In the genomic region with DNA sequence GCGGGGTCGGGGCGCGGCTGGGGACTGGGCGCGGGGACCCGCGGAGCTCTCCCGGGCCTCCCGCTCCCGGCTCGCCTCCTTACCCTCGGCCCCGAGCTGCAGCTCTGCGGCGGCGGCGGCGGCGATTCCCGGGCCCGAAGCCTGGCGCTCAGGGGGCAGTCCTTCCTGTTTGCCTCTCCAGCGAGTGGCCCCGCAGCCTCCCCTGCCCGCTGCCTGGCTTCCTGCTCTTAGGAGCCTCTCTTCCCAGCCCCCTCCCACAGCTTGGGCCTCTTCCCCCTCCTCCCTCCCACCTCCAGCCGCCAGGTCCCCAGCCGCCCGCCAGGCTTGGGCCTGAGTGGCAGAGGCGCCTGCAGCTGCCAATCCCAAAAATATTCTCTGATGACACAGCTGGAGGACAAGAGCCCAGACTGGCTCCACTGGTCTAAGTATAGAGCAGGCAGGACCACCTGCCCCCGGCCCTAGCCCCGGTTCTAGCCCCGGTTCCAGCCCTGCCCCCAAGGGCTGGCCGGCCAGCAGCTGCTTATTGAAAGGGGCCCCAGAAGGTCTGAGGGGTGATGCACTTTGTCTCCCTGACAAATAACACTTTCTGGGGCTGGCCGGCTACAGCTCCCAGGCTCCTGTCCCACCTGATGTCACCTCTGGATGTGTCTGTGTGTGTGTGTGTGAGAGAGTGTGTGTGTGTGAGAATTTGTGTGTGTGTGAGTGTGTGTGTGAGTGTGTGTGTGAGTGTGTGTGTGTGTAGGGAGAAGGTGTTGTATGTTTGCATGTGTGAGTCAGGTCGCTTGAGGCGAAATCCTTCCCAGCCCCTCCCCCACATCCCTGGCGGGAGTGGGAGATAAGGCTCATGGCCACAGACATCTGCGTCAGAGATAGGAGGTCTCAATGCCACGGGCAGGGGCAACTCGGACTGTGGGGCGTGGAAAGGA, we compare ENCODE assay signal across 1 cellular context.
TF ChIP-seq lines count a peak whose summit lies in the region.

A gene (minus strand): TSS at position 229 of the 926 bp plus-strand sequence. CDS start 307 bp downstream, outside the sequence.

TF ChIP-seq in K562, 482 proteins besides CTCF, POLR2A, EP300 and RAD21 (continued from another document and continues in another):
- TF ChIP-seq, protein P1, sequence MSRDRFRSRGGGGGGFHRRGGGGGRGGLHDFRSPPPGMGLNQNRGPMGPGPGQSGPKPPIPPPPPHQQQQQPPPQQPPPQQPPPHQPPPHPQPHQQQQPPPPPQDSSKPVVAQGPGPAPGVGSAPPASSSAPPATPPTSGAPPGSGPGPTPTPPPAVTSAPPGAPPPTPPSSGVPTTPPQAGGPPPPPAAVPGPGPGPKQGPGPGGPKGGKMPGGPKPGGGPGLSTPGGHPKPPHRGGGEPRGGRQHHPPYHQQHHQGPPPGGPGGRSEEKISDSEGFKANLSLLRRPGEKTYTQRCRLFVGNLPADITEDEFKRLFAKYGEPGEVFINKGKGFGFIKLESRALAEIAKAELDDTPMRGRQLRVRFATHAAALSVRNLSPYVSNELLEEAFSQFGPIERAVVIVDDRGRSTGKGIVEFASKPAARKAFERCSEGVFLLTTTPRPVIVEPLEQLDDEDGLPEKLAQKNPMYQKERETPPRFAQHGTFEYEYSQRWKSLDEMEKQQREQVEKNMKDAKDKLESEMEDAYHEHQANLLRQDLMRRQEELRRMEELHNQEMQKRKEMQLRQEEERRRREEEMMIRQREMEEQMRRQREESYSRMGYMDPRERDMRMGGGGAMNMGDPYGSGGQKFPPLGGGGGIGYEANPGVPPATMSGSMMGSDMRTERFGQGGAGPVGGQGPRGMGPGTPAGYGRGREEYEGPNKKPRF (IDR thresholded peaks at IDR 0.05; ENCODE audit: low read depth, low read length) = no peak
- TF ChIP-seq, protein P2, sequence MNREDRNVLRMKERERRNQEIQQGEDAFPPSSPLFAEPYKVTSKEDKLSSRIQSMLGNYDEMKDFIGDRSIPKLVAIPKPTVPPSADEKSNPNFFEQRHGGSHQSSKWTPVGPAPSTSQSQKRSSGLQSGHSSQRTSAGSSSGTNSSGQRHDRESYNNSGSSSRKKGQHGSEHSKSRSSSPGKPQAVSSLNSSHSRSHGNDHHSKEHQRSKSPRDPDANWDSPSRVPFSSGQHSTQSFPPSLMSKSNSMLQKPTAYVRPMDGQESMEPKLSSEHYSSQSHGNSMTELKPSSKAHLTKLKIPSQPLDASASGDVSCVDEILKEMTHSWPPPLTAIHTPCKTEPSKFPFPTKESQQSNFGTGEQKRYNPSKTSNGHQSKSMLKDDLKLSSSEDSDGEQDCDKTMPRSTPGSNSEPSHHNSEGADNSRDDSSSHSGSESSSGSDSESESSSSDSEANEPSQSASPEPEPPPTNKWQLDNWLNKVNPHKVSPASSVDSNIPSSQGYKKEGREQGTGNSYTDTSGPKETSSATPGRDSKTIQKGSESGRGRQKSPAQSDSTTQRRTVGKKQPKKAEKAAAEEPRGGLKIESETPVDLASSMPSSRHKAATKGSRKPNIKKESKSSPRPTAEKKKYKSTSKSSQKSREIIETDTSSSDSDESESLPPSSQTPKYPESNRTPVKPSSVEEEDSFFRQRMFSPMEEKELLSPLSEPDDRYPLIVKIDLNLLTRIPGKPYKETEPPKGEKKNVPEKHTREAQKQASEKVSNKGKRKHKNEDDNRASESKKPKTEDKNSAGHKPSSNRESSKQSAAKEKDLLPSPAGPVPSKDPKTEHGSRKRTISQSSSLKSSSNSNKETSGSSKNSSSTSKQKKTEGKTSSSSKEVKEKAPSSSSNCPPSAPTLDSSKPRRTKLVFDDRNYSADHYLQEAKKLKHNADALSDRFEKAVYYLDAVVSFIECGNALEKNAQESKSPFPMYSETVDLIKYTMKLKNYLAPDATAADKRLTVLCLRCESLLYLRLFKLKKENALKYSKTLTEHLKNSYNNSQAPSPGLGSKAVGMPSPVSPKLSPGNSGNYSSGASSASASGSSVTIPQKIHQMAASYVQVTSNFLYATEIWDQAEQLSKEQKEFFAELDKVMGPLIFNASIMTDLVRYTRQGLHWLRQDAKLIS (CRISPR knock-in tag; IDR thresholded peaks at IDR 0.05) = 0 out of 2 replicates have a peak, but pooled peaks have one; percentile 25
- TF ChIP-seq PTRF (tag; IDR thresholded peaks at IDR 0.05) = no peak
- TF ChIP-seq, protein P3, sequence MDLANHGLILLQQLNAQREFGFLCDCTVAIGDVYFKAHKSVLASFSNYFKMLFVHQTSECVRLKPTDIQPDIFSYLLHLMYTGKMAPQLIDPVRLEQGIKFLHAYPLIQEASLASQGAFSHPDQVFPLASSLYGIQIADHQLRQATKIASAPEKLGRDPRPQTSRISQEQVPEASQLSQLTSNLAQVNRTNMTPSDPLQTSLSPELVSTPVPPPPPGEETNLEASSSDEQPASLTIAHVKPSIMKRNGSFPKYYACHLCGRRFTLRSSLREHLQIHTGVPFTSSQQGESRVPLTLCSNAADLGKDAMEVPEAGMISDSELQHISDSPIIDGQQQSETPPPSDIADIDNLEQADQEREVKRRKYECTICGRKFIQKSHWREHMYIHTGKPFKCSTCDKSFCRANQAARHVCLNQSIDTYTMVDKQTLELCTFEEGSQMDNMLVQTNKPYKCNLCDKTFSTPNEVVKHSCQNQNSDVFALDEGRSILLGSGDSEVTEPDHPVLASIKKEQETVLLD (IDR thresholded peaks at IDR 0.05) = peak; percentile 88
- TF ChIP-seq, protein P4, sequence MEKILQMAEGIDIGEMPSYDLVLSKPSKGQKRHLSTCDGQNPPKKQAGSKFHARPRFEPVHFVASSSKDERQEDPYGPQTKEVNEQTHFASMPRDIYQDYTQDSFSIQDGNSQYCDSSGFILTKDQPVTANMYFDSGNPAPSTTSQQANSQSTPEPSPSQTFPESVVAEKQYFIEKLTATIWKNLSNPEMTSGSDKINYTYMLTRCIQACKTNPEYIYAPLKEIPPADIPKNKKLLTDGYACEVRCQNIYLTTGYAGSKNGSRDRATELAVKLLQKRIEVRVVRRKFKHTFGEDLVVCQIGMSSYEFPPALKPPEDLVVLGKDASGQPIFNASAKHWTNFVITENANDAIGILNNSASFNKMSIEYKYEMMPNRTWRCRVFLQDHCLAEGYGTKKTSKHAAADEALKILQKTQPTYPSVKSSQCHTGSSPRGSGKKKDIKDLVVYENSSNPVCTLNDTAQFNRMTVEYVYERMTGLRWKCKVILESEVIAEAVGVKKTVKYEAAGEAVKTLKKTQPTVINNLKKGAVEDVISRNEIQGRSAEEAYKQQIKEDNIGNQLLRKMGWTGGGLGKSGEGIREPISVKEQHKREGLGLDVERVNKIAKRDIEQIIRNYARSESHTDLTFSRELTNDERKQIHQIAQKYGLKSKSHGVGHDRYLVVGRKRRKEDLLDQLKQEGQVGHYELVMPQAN (IDR thresholded peaks at IDR 0.05; ENCODE audit: borderline replicate concordance) = 0 out of 2 replicates have a peak, but pooled peaks have one; percentile 15
- TF ChIP-seq, protein P5, sequence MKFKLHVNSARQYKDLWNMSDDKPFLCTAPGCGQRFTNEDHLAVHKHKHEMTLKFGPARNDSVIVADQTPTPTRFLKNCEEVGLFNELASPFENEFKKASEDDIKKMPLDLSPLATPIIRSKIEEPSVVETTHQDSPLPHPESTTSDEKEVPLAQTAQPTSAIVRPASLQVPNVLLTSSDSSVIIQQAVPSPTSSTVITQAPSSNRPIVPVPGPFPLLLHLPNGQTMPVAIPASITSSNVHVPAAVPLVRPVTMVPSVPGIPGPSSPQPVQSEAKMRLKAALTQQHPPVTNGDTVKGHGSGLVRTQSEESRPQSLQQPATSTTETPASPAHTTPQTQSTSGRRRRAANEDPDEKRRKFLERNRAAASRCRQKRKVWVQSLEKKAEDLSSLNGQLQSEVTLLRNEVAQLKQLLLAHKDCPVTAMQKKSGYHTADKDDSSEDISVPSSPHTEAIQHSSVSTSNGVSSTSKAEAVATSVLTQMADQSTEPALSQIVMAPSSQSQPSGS (CRISPR knock-in tag; IDR thresholded peaks at IDR 0.05) = no peak
- no peak for TF ChIP-seq E2F3 (CRISPR knock-in tag; IDR thresholded peaks at IDR 0.05)
- no peak for TF ChIP-seq PPARD (CRISPR knock-in tag; IDR thresholded peaks at IDR 0.05)
- no peak for TF ChIP-seq SREBF1 (IDR thresholded peaks at IDR 0.05; ENCODE audit: borderline replicate concordance, low read depth, low read length)
- no peak for TF ChIP-seq ZNF274 (IDR thresholded peaks at IDR 0.05; ENCODE audit: borderline replicate concordance, low read depth, low read length)
- TF ChIP-seq ATF7 (IDR thresholded peaks at IDR 0.05) = peak; percentile 55
- TF ChIP-seq, protein P6, sequence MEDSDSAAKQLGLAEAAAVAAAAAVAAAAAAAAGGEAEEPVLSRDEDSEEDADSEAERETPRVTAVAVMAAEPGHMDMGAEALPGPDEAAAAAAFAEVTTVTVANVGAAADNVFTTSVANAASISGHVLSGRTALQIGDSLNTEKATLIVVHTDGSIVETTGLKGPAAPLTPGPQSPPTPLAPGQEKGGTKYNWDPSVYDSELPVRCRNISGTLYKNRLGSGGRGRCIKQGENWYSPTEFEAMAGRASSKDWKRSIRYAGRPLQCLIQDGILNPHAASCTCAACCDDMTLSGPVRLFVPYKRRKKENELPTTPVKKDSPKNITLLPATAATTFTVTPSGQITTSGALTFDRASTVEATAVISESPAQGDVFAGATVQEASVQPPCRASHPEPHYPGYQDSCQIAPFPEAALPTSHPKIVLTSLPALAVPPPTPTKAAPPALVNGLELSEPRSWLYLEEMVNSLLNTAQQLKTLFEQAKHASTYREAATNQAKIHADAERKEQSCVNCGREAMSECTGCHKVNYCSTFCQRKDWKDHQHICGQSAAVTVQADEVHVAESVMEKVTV (CRISPR knock-in tag; IDR thresholded peaks at IDR 0.05) = no peak
- no peak for TF ChIP-seq ZBTB17 (CRISPR knock-in tag; IDR thresholded peaks at IDR 0.05)
- TF ChIP-seq BRD4 (IDR thresholded peaks at IDR 0.05) = no peak
- TF ChIP-seq, protein P7, sequence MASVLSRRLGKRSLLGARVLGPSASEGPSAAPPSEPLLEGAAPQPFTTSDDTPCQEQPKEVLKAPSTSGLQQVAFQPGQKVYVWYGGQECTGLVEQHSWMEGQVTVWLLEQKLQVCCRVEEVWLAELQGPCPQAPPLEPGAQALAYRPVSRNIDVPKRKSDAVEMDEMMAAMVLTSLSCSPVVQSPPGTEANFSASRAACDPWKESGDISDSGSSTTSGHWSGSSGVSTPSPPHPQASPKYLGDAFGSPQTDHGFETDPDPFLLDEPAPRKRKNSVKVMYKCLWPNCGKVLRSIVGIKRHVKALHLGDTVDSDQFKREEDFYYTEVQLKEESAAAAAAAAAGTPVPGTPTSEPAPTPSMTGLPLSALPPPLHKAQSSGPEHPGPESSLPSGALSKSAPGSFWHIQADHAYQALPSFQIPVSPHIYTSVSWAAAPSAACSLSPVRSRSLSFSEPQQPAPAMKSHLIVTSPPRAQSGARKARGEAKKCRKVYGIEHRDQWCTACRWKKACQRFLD (CRISPR knock-in tag; IDR thresholded peaks at IDR 0.05) = no peak
- TF ChIP-seq NFRKB (IDR thresholded peaks at IDR 0.05; ENCODE audit: low read depth) = peak; percentile 88; the same call in 1 of the 2 replicates
- TF ChIP-seq TAF9B (IDR thresholded peaks at IDR 0.05; ENCODE audit: partially characterized antibody) = peak; percentile 59
- TF ChIP-seq NBN (IDR thresholded peaks at IDR 0.05; ENCODE audit: low read depth) = peak; percentile 86; the same call in 1 of the 2 replicates
- no peak for TF ChIP-seq MXI1 (IDR thresholded peaks at IDR 0.05; ENCODE audit: low read depth, low read length)
- TF ChIP-seq, protein P8, sequence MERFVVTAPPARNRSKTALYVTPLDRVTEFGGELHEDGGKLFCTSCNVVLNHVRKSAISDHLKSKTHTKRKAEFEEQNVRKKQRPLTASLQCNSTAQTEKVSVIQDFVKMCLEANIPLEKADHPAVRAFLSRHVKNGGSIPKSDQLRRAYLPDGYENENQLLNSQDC (CRISPR knock-in tag; IDR thresholded peaks at IDR 0.05) = no peak
- TF ChIP-seq POLR3A (IDR thresholded peaks at IDR 0.05; ENCODE audit: borderline replicate concordance, extremely low read depth, insufficient read depth, insufficient read length) = no peak
- peak; percentile 70; the same call in 1 of the 2 replicates for TF ChIP-seq SP1 (CRISPR knock-in tag; IDR thresholded peaks at IDR 0.05)
- peak; percentile 71; the same call in 1 of the 2 replicates for TF ChIP-seq PML (IDR thresholded peaks at IDR 0.05; ENCODE audit: low read length)
- TF ChIP-seq NR1H2 (CRISPR knock-in tag; IDR thresholded peaks at IDR 0.05) = no peak
- no peak for TF ChIP-seq KDM5B (IDR thresholded peaks at IDR 0.05; ENCODE audit: insufficient replicate concordance, low read depth, low read length)
- no peak for TF ChIP-seq STAG1 (CRISPR knock-in tag; IDR thresholded peaks at IDR 0.05; ENCODE audit: borderline replicate concordance)
- 0 out of 2 replicates have a peak, but pooled peaks have one; percentile 47 for TF ChIP-seq CHD2 (IDR thresholded peaks at IDR 0.05; ENCODE audit: low read depth, low read length)
- peak; percentile 41; the same call in 1 of the 2 replicates for TF ChIP-seq MBD2 (IDR thresholded peaks at IDR 0.05; ENCODE audit: borderline replicate concordance, low read depth)
- TF ChIP-seq, protein P9, sequence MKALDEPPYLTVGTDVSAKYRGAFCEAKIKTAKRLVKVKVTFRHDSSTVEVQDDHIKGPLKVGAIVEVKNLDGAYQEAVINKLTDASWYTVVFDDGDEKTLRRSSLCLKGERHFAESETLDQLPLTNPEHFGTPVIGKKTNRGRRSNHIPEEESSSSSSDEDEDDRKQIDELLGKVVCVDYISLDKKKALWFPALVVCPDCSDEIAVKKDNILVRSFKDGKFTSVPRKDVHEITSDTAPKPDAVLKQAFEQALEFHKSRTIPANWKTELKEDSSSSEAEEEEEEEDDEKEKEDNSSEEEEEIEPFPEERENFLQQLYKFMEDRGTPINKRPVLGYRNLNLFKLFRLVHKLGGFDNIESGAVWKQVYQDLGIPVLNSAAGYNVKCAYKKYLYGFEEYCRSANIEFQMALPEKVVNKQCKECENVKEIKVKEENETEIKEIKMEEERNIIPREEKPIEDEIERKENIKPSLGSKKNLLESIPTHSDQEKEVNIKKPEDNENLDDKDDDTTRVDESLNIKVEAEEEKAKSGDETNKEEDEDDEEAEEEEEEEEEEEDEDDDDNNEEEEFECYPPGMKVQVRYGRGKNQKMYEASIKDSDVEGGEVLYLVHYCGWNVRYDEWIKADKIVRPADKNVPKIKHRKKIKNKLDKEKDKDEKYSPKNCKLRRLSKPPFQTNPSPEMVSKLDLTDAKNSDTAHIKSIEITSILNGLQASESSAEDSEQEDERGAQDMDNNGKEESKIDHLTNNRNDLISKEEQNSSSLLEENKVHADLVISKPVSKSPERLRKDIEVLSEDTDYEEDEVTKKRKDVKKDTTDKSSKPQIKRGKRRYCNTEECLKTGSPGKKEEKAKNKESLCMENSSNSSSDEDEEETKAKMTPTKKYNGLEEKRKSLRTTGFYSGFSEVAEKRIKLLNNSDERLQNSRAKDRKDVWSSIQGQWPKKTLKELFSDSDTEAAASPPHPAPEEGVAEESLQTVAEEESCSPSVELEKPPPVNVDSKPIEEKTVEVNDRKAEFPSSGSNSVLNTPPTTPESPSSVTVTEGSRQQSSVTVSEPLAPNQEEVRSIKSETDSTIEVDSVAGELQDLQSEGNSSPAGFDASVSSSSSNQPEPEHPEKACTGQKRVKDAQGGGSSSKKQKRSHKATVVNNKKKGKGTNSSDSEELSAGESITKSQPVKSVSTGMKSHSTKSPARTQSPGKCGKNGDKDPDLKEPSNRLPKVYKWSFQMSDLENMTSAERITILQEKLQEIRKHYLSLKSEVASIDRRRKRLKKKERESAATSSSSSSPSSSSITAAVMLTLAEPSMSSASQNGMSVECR (CRISPR knock-in tag; IDR thresholded peaks at IDR 0.05) = 0 out of 2 replicates have a peak, but pooled peaks have one; percentile 37
- TF ChIP-seq, protein P10, sequence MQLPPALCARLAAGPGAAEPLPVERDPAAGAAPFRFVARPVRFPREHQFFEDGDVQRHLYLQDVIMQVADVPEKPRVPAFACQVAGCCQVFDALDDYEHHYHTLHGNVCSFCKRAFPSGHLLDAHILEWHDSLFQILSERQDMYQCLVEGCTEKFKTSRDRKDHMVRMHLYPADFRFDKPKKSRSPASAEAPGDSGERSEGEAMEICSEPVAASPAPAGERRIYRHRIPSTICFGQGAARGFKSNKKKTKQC (CRISPR knock-in tag; IDR thresholded peaks at IDR 0.05) = no peak
- no peak for TF ChIP-seq MIER1 (IDR thresholded peaks at IDR 0.05; ENCODE audit: low read depth)
- TF ChIP-seq ZNF224 (CRISPR knock-in tag; IDR thresholded peaks at IDR 0.05) = no peak
- no peak for TF ChIP-seq SNRNP70 (optimal IDR thresholded peaks at IDR 0.05; ENCODE audit: low read depth, low read length)
- peak; percentile 47; the same call in 1 of the 2 replicates for TF ChIP-seq TRIM28 (IDR thresholded peaks at IDR 0.05)
